2 cellular contexts compared by ENCODE assay signal in the genomic region with DNA sequence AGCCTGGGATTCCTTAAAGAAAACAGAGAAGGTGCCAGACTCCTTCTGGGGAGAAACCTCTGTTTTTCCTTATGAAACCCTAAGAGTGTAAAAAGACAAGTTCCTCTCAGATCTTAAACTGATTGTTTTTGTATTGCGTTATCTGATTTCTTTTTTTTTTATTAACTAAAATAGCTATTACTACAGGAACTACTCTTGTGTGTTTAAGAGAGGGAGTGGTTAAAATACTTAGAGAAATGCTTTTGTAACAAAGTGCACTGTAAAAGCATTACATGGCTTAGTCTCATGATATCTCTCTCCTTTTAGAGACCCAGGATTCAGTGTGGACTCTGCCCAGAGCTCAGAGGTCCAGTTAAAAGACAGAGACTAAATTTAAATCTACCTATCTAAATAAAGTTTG.
TF ChIP-seq lines count a peak whose summit lies in the region.

No MANE protein-coding gene starts in this region.

TF ChIP-seq in SK-N-SH, 30 proteins besides CTCF, POLR2A, EP300 and RAD21 (continued from another document):
- TF ChIP-seq, protein P1, sequence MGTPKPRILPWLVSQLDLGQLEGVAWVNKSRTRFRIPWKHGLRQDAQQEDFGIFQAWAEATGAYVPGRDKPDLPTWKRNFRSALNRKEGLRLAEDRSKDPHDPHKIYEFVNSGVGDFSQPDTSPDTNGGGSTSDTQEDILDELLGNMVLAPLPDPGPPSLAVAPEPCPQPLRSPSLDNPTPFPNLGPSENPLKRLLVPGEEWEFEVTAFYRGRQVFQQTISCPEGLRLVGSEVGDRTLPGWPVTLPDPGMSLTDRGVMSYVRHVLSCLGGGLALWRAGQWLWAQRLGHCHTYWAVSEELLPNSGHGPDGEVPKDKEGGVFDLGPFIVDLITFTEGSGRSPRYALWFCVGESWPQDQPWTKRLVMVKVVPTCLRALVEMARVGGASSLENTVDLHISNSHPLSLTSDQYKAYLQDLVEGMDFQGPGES (IDR thresholded peaks at IDR 0.05; ENCODE audit: low read depth, low read length) = no peak
- TF ChIP-seq RXRA (IDR thresholded peaks at IDR 0.05; ENCODE audit: borderline replicate concordance, low read depth) = no peak
- no peak for TF ChIP-seq YY1 (IDR thresholded peaks at IDR 0.05; ENCODE audit: low read depth)
- no peak for TF ChIP-seq CHD2 (IDR thresholded peaks at IDR 0.05; ENCODE audit: low read length, partially characterized antibody)
- no peak for TF ChIP-seq MEF2A (IDR thresholded peaks at IDR 0.05; ENCODE audit: borderline replicate concordance, low read depth)
- TF ChIP-seq FOXM1 (IDR thresholded peaks at IDR 0.05; ENCODE audit: low read depth) = no peak
TF ChIP-seq in SK-N-SH: peak in this region for 0.

TF ChIP-seq in SK-N-SH treated with all-trans-retinoic acid at 6 μM for 48 hours, 23 proteins besides CTCF, POLR2A, EP300 and RAD21 (continued from another document):
- TF ChIP-seq ZNF565 (CRISPR knock-in tag; conservative IDR thresholded peaks at IDR 0.05; ENCODE audit: low read depth) = no peak
- TF ChIP-seq, protein P2, sequence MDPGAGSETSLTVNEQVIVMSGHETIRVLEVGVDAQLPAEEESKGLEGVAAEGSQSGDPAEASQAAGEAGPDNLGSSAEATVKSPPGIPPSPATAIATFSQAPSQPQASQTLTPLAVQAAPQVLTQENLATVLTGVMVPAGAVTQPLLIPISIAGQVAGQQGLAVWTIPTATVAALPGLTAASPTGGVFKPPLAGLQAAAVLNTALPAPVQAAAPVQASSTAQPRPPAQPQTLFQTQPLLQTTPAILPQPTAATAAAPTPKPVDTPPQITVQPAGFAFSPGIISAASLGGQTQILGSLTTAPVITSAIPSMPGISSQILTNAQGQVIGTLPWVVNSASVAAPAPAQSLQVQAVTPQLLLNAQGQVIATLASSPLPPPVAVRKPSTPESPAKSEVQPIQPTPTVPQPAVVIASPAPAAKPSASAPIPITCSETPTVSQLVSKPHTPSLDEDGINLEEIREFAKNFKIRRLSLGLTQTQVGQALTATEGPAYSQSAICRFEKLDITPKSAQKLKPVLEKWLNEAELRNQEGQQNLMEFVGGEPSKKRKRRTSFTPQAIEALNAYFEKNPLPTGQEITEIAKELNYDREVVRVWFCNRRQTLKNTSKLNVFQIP (CRISPR knock-in tag; IDR thresholded peaks at IDR 0.05; ENCODE audit: borderline replicate concordance, low read depth) = no peak
- no peak for TF ChIP-seq ZC3H10 (CRISPR knock-in tag; IDR thresholded peaks at IDR 0.05)
- no peak for TF ChIP-seq TOX (CRISPR knock-in tag; IDR thresholded peaks at IDR 0.05; ENCODE audit: borderline replicate concordance)
- TF ChIP-seq, protein P3, sequence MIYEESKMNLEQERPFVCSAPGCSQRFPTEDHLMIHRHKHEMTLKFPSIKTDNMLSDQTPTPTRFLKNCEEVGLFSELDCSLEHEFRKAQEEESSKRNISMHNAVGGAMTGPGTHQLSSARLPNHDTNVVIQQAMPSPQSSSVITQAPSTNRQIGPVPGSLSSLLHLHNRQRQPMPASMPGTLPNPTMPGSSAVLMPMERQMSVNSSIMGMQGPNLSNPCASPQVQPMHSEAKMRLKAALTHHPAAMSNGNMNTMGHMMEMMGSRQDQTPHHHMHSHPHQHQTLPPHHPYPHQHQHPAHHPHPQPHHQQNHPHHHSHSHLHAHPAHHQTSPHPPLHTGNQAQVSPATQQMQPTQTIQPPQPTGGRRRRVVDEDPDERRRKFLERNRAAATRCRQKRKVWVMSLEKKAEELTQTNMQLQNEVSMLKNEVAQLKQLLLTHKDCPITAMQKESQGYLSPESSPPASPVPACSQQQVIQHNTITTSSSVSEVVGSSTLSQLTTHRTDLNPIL (CRISPR knock-in tag; IDR thresholded peaks at IDR 0.05; ENCODE audit: low read depth) = no peak
- no peak for TF ChIP-seq TSHZ2 (CRISPR knock-in tag; IDR thresholded peaks at IDR 0.05)
- no peak for TF ChIP-seq SNAI2 (CRISPR knock-in tag; IDR thresholded peaks at IDR 0.05)
- TF ChIP-seq TCF4 (CRISPR knock-in tag; IDR thresholded peaks at IDR 0.05; ENCODE audit: borderline replicate concordance) = no peak
